ENCODE assay signal across 20 cellular contexts in genomic region chr6:6771224-6771915, GRCh38.
DNase-seq lines count a peak whose midpoint lies in the region; ATAC-seq, FAIRE-seq and TF ChIP-seq lines count a peak whose summit lies in the region.
"Had no signal": no experiment of that assay in that cellular context is flagged by ENCODE, and none has a peak within 500 bp of the region (broad histone marks: within the 10 kb centered on the region; RNA-seq: fewer than 3 reads in every experiment).

No MANE protein-coding gene starts in this region.

- no peaks in the 10 kb centered on the region for H3K27me3 ChIP-seq in right lobe of liver
- no peaks in the 10 kb centered on the region; a peak in 1 of 5 replicates for H3K27me3 ChIP-seq in HepG2 (ENCODE audit: control insufficient read depth in 1 of 2, insufficient read depth in 2 of 2, low read length in 2 of 2)

- DNase-seq in right lobe of liver (no peak), HepG2 (ENCODE audit: low spot score) (no peak), SK-MEL-5 (ENCODE audit: low read depth, low spot score) (peak; percentile 97), epithelial cell of esophagus (ENCODE audit: low read depth) (peak; percentile 54), coronary artery (ENCODE audit: low spot score) (no peak), cardiac septum (ENCODE audit: low spot score) (no peak), GM19238 (ENCODE audit: insufficient read length, low spot score) (no peak)
- DNase-seq: C1 segment of cervical spinal cord, COR-L47, DMS79, GM23248, KBM-7, NCI-H1436 treated with DMSO at 0.1 percent for 48 hours, NCI-H2081 treated with DMSO at 0.1 percent for 48 hours, NCI-H226, NCI-H526 treated with DMSO at 0.1 percent for 48 hours, SHP77 treated with DMSO at 0.1 percent for 48 hours had no signal

- in situ Hi-C loops in HepG2 (cut with HindIII; ENCODE audit: extremely low pct_ligation_motif_present, low pct_unique_long_range_greater_than_20kb) = no loop called here
- in situ Hi-C loops in SK-MEL-5 (cut with HindIII; ENCODE audit: low pct_unique_long_range_greater_than_20kb, low sequenced_read_pairs) = no loop called here

- no peaks in the 10 kb centered on the region for H3K9me3 ChIP-seq in right lobe of liver
- no peaks in the 10 kb centered on the region for H3K9me3 ChIP-seq in HepG2 (ENCODE audit: low read length)

- H3K27ac ChIP-seq in right lobe of liver (no peak overlapping the region), HepG2 (ENCODE audit: extremely low read length, insufficient read depth, low read length) (no peak overlapping the region), coronary artery (no peak overlapping the region)
- H3K27ac ChIP-seq: GM23248 had no signal

- WGBS in right lobe of liver (ENCODE audit: insufficient coverage, low coverage, low lambda C conversion rate, missing lambda C conversion rate) = 26% methylated on average over 1 of the region's 1 CpG
- WGBS in HepG2 (ENCODE audit: low lambda C conversion rate) = 0% methylated on average over 1 of the region's 1 CpG

- H3K36me3 ChIP-seq in right lobe of liver (no peaks in the 10 kb centered on the region), HepG2 (replicated peaks in 1 of 2; ENCODE audit: control insufficient read depth in 1 of 2, insufficient read depth in 2 of 2, low read length in 2 of 2) (no peaks in the 10 kb centered on the region)

- no peaks in the 10 kb centered on the region for H3K79me2 ChIP-seq in HepG2 (ENCODE audit: insufficient read depth, low read length)

- POLR2A ChIA-PET in HepG2 (lab: Yijun Ruan, JAX) = no interaction called here

- H3K4me3 ChIP-seq in right lobe of liver = no peak overlapping the region
- no peak overlapping the region for H3K4me3 ChIP-seq in HepG2 (replicated peaks in 1 of 3; ENCODE audit: insufficient read depth in 1 of 3, low read depth in 2 of 3, low read length in 3 of 3)
- H3K4me3 ChIP-seq in epithelial cell of esophagus (ENCODE audit: low read length) = no peak overlapping the region
- H3K4me3 ChIP-seq in coronary artery = no peak overlapping the region
- H3K4me3 ChIP-seq: GM23248 had no signal

- intact Hi-C loops in right lobe of liver (cut with DNase I) (no loop called here), HepG2 (cut with micrococcal nuclease; ENCODE audit: unreplicated experiment) (no loop called here), cardiac septum (cut with DNase I) (no loop called here)

- no peak overlapping the region for H2AFZ ChIP-seq in HepG2 (ENCODE audit: low read length)
- H2AFZ ChIP-seq: GM23248 had no signal

- no peak for TF ChIP-seq POLR2A in right lobe of liver (IDR thresholded peaks at IDR 0.05)
- TF ChIP-seq POLR2A in HepG2 (IDR thresholded peaks at IDR 0.05; ENCODE audit: insufficient read depth in 1 of 2, low read depth in 2 of 2, low read length in 2 of 2) = no peak

- ATAC-seq in right lobe of liver (peak in 3 of 4 donors; percentile 28 to 37 (median 31)), HepG2 (no peak), HG03442 (IDR thresholded peaks at IDR 0.05; ENCODE audit: unreplicated experiment) (no peak)
- ATAC-seq: HCT116 had no signal

- no TSS peak for BruUV-seq in HepG2 (replicated peaks; lab: Mats Ljungman, UMichigan)

- no peak overlapping the region for H3K4me2 ChIP-seq in HepG2 (ENCODE audit: low read depth, low read length)

- FAIRE-seq in HepG2 (lab: Jason Lieb, UNC) = no peak
- FAIRE-seq: A204.1 had no signal

- no peak for TF ChIP-seq CTCF in right lobe of liver (IDR thresholded peaks at IDR 0.05)
- no peak for TF ChIP-seq CTCF in HepG2 (CRISPR knock-in tag; IDR thresholded peaks at IDR 0.05)
- TF ChIP-seq CTCF in epithelial cell of esophagus (IDR thresholded peaks at IDR 0.05; ENCODE audit: insufficient read depth, low read depth, low read length, missing control alignments) = no peak
- no peak for TF ChIP-seq CTCF in coronary artery (IDR thresholded peaks at IDR 0.05)

- CTCF ChIA-PET in HepG2 (lab: Yijun Ruan, JAX; ENCODE audit: low intra/inter-chr PET ratio, low total read pairs) = no interaction called here

- H3K9ac ChIP-seq in HepG2 (ENCODE audit: insufficient read depth, low read depth, low read length) = no peak overlapping the region
- H3K9ac ChIP-seq: GM23248 had no signal

- H3K4me1 ChIP-seq in right lobe of liver (peaks cover 0 to 9% (median 0%) of the 10 kb centered on the region in 4 donors), HepG2 (ENCODE audit: insufficient read depth, low read length) (no peaks in the 10 kb centered on the region)

- H4K20me1 ChIP-seq in HepG2 (ENCODE audit: insufficient read depth, low read length) = no peaks in the 10 kb centered on the region

- TF ChIP-seq EP300 in HepG2 (IDR thresholded peaks at IDR 0.05; ENCODE audit: low read depth in 2 of 2, low read length in 2 of 2) = no peak
- no peak for TF ChIP-seq EP300 in HepG2 (CRISPR knock-in tag; IDR thresholded peaks at IDR 0.05; ENCODE audit: borderline replicate concordance)

- no peak for TF ChIP-seq RAD21 in HepG2 (CRISPR knock-in tag; IDR thresholded peaks at IDR 0.05)

TF ChIP-seq in HepG2, 621 proteins besides CTCF, POLR2A, EP300 and RAD21:
- TF ChIP-seq, protein P1, sequence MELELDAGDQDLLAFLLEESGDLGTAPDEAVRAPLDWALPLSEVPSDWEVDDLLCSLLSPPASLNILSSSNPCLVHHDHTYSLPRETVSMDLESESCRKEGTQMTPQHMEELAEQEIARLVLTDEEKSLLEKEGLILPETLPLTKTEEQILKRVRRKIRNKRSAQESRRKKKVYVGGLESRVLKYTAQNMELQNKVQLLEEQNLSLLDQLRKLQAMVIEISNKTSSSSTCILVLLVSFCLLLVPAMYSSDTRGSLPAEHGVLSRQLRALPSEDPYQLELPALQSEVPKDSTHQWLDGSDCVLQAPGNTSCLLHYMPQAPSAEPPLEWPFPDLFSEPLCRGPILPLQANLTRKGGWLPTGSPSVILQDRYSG (CRISPR knock-in tag; IDR thresholded peaks at IDR 0.05) = no peak
- no peak for TF ChIP-seq TSC22D2 (CRISPR knock-in tag; IDR thresholded peaks at IDR 0.05; ENCODE audit: borderline replicate concordance)
- TF ChIP-seq, protein P2, sequence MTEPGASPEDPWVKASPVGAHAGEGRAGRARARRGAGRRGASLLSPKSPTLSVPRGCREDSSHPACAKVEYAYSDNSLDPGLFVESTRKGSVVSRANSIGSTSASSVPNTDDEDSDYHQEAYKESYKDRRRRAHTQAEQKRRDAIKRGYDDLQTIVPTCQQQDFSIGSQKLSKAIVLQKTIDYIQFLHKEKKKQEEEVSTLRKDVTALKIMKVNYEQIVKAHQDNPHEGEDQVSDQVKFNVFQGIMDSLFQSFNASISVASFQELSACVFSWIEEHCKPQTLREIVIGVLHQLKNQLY (CRISPR knock-in tag; IDR thresholded peaks at IDR 0.05) = no peak
- no peak for TF ChIP-seq ZNF24 (IDR thresholded peaks at IDR 0.05)
- no peak for TF ChIP-seq ZMAT5 (CRISPR knock-in tag; IDR thresholded peaks at IDR 0.05; ENCODE audit: borderline replicate concordance, low read depth)
- no peak for TF ChIP-seq ZNF510 (CRISPR knock-in tag; IDR thresholded peaks at IDR 0.05; ENCODE audit: low read depth)
- TF ChIP-seq NR2F1 (CRISPR knock-in tag; IDR thresholded peaks at IDR 0.05) = no peak
- TF ChIP-seq AKAP8 (CRISPR knock-in tag; IDR thresholded peaks at IDR 0.05) = no peak
- TF ChIP-seq GRHL1 (CRISPR knock-in tag; conservative IDR thresholded peaks at IDR 0.05) = no peak

Comparison
In these comparisons a context has a peak if more than half of its experiments do, and no peak if none do; other contexts are left out.
1. ATAC-seq: peak in right lobe of liver (3 of 4); none in HepG2 (single experiment) and HG03442 (single experiment).
2. DNase-seq: peak in SK-MEL-5 (single experiment) and epithelial cell of esophagus (single experiment); none in right lobe of liver (0 of 3), HepG2 (single experiment), coronary artery (single experiment), cardiac septum (single experiment) and GM19238 (single experiment).